13 cellular contexts compared by ENCODE assay signal in the genomic region with DNA sequence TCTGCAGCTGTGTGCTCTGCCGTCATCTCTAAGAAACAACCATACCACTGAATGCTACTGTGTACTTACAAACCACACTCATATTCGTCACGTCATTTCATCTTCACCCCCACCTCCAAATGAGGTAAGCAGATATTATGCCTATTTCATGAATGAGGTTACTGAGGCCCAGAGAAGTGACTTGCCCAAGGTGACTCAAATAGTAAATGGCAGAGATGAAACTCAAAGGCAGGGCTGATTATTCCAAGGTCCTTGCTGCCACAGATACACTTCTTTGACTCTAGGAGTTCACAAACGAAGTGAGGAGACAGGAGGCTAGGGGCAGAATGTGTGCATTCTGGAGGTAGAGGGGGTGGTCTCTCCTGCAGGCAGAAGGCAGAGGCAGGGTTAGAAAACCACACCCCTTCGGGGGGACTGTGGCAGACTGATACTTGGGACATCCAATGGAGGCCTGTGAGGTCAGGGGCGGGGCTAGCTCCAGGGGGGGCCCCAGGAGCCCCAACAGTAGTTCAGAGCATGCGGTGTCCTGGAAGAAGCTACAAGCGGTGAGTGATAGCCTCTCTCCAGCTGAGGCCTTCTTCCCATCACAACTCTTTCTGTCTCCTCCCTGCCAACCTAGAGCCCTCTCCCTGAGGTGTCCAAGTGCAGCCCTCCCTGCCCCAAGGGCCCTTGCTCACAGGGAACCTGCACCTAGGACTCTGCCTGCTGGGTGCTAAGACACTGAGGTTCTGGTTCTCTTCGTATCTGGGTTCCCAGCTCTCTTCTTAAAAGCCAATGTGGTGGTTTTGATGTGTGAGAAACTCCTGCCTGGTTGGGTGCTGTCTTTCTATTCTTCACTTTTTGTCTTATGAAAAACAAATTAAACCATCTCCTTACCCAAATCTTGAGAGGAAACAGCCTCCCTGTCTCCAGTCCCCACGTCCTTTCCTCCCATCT. TPM values are rescaled to one million over a fixed set of nuclear protein-coding genes. Genes with fewer than 3 reads are reported as not detected.
DNase-seq lines count a peak whose midpoint lies in the region; ATAC-seq, FAIRE-seq and TF ChIP-seq lines count a peak whose summit lies in the region.
"Had no signal": no experiment of that assay in that cellular context is flagged by ENCODE, and none has a peak within 500 bp of the region (broad histone marks: within the 10 kb centered on the region; RNA-seq: fewer than 3 reads in every experiment).

No MANE protein-coding gene starts in this region.

- in situ Hi-C loops in GM12878 (cut with MboI) = no loop called here

- TF ChIP-seq POLR2A in GM18526 (IDR thresholded peaks at IDR 0.05; ENCODE audit: extremely low read depth, insufficient read length) = peak; percentile 79
- TF ChIP-seq POLR2A in GM12878 (IDR thresholded peaks at IDR 0.05; ENCODE audit: low read depth, low read length) = peak; percentile 80

- H3K9ac ChIP-seq in GM12878 (ENCODE audit: control insufficient read depth, insufficient read depth, low read length) = peak overlapping the region; percentile 77
- H3K9ac ChIP-seq: GM23248 had no signal

- 0% methylated on average over 10 of the region's 10 CpGs for WGBS in GM12878 (ENCODE audit: insufficient coverage, insufficient replicate concordance, low lambda C conversion rate, missing lambda C conversion rate)
- 72 to 77% methylated on average over 10 of the region's 10 CpGs for WGBS in aorta, 2 donors

- CTCF ChIA-PET in WTC11 (lab: Charles Lee) (interaction anchor here (1.2 to 2.4 kb wide), 3 partner anchors 11 to 203 kb away, joined by 3 to 8 read pairs (median 7); no protein-coding TSS in a partner anchor), GM12878 (lab: Yijun Ruan, JAX) (interaction anchor here (1.1 to 7.3 kb wide), 9 partner anchors 12 to 196 kb away, joined by 3 to 271 read pairs (median 7); a partner anchor contains a TSS)

- no peaks in the 10 kb centered on the region for H4K20me1 ChIP-seq in GM12878 (ENCODE audit: control insufficient read depth, insufficient read depth)

- peak overlapping the region; percentile 95 for H3K27ac ChIP-seq in GM12878 (ENCODE audit: control insufficient read depth, insufficient read depth)
- no peak overlapping the region for H3K27ac ChIP-seq in aorta (ENCODE audit: low read depth in 1 of 2, low read length in 2 of 2)
- H3K27ac ChIP-seq: GM23248, neutrophil had no signal

- peak overlapping the region; percentile 99 for H3K4me2 ChIP-seq in GM12878 (ENCODE audit: control insufficient read depth, insufficient read depth)

- peaks cover 50% of the 10 kb centered on the region for H3K79me2 ChIP-seq in GM12878 (ENCODE audit: control insufficient read depth, insufficient read depth, low read length)

- H3K36me3 Mint-ChIP-seq in WTC11 = no peaks in the 10 kb centered on the region

- SMC1A ChIA-PET in GM12878 (lab: Charles Lee; ENCODE audit: uncharacterized antibody, unreplicated experiment) = interaction anchor here (0.7 to 6.3 kb wide), 8 partner anchors 15 to 336 kb away, joined by 3 to 375 read pairs (median 5); a partner anchor contains a TSS

- H3K4me3 ChIP-seq in GM12878 (peak overlapping the region; percentile 82), aorta (ENCODE audit: low read length in 2 of 2) (no peak overlapping the region)
- H3K4me3 ChIP-seq: GM23248 had no signal

- peak; percentile 46 for DNase-seq in WTC11 (ENCODE audit: low spot score)
- DNase-seq in GM12878 (ENCODE audit: low read depth, low spot score) = peak; percentile 82
- DNase-seq in stimulated activated CD8-positive, alpha-beta memory T cell treated with anti-CD3 and anti-CD28 coated beads, Interleukin-12 subunit alpha, Interleukin-12 subunit beta, amount 100 ng/mL, for 4 hours (ENCODE audit: low read depth) = peak; percentile 45
- DNase-seq in NCI-H187 (lab: John Stamatoyannopoulos, UW) = no peak
- DNase-seq in aorta = no peak
- no peak for DNase-seq in activated gamma-delta T cell (lab: John Stamatoyannopoulos, UW)
- DNase-seq: GM23248, hippocampal formation had no signal

- H3K9me3 Mint-ChIP-seq in WTC11 = no peaks in the 10 kb centered on the region
- H3K9me3 Mint-ChIP-seq: dendritic cell treated with granulocyte-macrophage colony-stimulating factor and Interleukin-4, amounts not matched to agents 40 ng/mL and 50 ng/mL, for 4 days had no signal

- peak; percentile 77 for FAIRE-seq in GM12878 (lab: Jason Lieb, UNC)

- ATAC-seq in WTC11 = no peak
- ATAC-seq in GM12878 = peak; percentile 32
- no peak for ATAC-seq in aorta (ENCODE audit: low FRiP score)
- ATAC-seq in GM19463 (IDR thresholded peaks at IDR 0.05; ENCODE audit: unreplicated experiment) = no peak

- RAD21 ChIA-PET in GM12878 (lab: Charles Lee; ENCODE audit: unreplicated experiment) = interaction anchor here (1.1 to 6.3 kb wide), 10 partner anchors 14 to 218 kb away, joined by 3 to 430 read pairs (median 8); a partner anchor contains a TSS

- POLR2A ChIA-PET in WTC11 (lab: Charles Lee) (interaction anchor here (1.3 to 4.0 kb wide), 2 partner anchors 10 to 27 kb away, joined by 3 to 14 read pairs; a partner anchor contains a TSS), GM12878 (lab: Charles Lee) (interaction anchor here (0.5 to 12.1 kb wide), 10 partner anchors 14 to 367 kb away, joined by 3 to 516 read pairs (median 5); a partner anchor contains a TSS)

- no peaks in the 10 kb centered on the region; a peak in 1 of 4 replicates for H3K36me3 ChIP-seq in GM12878 (ENCODE audit: control insufficient read depth in 2 of 2, insufficient read depth in 2 of 2, low read length in 1 of 2)
- no peaks in the 10 kb centered on the region for H3K36me3 ChIP-seq in aorta (ENCODE audit: control insufficient read depth in 1 of 2, insufficient read depth in 2 of 2, low read length in 1 of 2)
- H3K36me3 ChIP-seq: neutrophil had no signal

- no peak for TF ChIP-seq RAD21 in GM12878 (IDR thresholded peaks at IDR 0.05; ENCODE audit: insufficient read depth, low read depth, low read length)

- H3K4me3 Mint-ChIP-seq in WTC11 = no peak overlapping the region
- H3K4me3 Mint-ChIP-seq: dendritic cell treated with granulocyte-macrophage colony-stimulating factor and Interleukin-4, amounts not matched to agents 40 ng/mL and 50 ng/mL, for 4 days had no signal

- peaks cover 41% of the 10 kb centered on the region for H3K4me1 Mint-ChIP-seq in WTC11

- H3K27me3 Mint-ChIP-seq in WTC11 (ENCODE audit: low read depth) = peaks cover 8% of the 10 kb centered on the region

- TF ChIP-seq CTCF in WTC11 (IDR thresholded peaks at IDR 0.05) (no peak), GM12878 (IDR thresholded peaks at IDR 0.05 in 2 of 3, conservative IDR thresholded peaks at IDR 0.05 in 1 of 3; ENCODE audit: control insufficient read depth in 2 of 3, extremely low read depth in 1 of 3, insufficient read depth in 1 of 3, low read depth in 3 of 3, low read length in 3 of 3) (no peak)

- BruUV-seq in GM12878 (replicated peaks; lab: Mats Ljungman, UMichigan) = TSS peak; percentile 90

- 0 out of 2 replicates have a peak overlapping the region, but pooled peaks have one; percentile 37 for H3K27ac Mint-ChIP-seq in WTC11
- H3K27ac Mint-ChIP-seq: dendritic cell treated with granulocyte-macrophage colony-stimulating factor and Interleukin-4, amounts not matched to agents 40 ng/mL and 50 ng/mL, for 4 days had no signal

- peak in 1 of 2 experiments; percentile 47; a peak in 1 of 4 replicates for TF ChIP-seq EP300 in GM12878 (IDR thresholded peaks at IDR 0.05; ENCODE audit: borderline replicate concordance in 1 of 2, control insufficient read depth in 1 of 2, low read depth in 2 of 2, low read length in 2 of 2)

- peaks cover 43% of the 10 kb centered on the region for H3K4me1 ChIP-seq in GM12878 (ENCODE audit: control insufficient read depth, insufficient read depth, low read length)
- H3K4me1 ChIP-seq in aorta (ENCODE audit: control insufficient read depth in 1 of 2, insufficient read depth in 2 of 2, low read length in 2 of 2) = no peaks in the 10 kb centered on the region

- intact Hi-C loops in GM12878 (cut with micrococcal nuclease; ENCODE audit: unreplicated experiment) (loop anchor here (5.0 kb wide), 1 partner anchor 189 kb away; a partner anchor contains a TSS), aorta (cut with DNase I) (no loop called here)

- H3K27me3 ChIP-seq in GM12878 (replicated peaks in 1 of 2; ENCODE audit: control insufficient read depth in 2 of 2, insufficient read depth in 2 of 2, low read length in 1 of 2) (no peaks in the 10 kb centered on the region), aorta (ENCODE audit: control insufficient read depth in 1 of 2, insufficient read depth in 2 of 2, low read length in 1 of 2) (no peaks in the 10 kb centered on the region)

- H2AFZ ChIP-seq in GM12878 (ENCODE audit: control insufficient read depth, low read depth, low read length) = no peak overlapping the region; the same call in 1 of the 2 replicates
- H2AFZ ChIP-seq: GM23248 had no signal

- no peaks in the 10 kb centered on the region for H3K9me3 ChIP-seq in GM12878 (replicated peaks; ENCODE audit: control insufficient read depth, insufficient read depth, low read length)
- no peaks in the 10 kb centered on the region for H3K9me3 ChIP-seq in aorta (ENCODE audit: control insufficient read depth, low read length)
- H3K9me3 ChIP-seq: neutrophil had no signal

RNA-seq across cellular contexts. Expression of a gene that starts 4.6 kb away (rescaled TPM):
- total RNA-seq in WTC11 (2021) = 53.6 to 66.6 TPM (median 58.1 TPM) in 3 replicates
- 27.0 and 31.3 TPM in 2 replicates for total RNA-seq in GM12878 (2013; cell fraction: nucleolus; rRNA removed)
- 5.3 and 7.8 TPM in 2 replicates for total RNA-seq in GM12878 (2014; rRNA removed)
- total RNA-seq in GM12878 (2014; rRNA removed; fragmentation: Illumina TruSeq; extraction: Trizol) = 3.8 and 3.9 TPM in 2 replicates
- 35.3 and 35.6 TPM in 2 replicates for total RNA-seq in GM12878 (2021)
- polyA plus RNA-seq in GM12878 (2011; ENCODE audit: low read depth) = 15.0 TPM
- polyA plus RNA-seq in GM12878 (2011; rRNA removed) = 6.8 and 14.9 TPM in 2 replicates
- 19.6 and 23.0 TPM in 2 replicates for polyA plus RNA-seq in GM12878 (2011; cell fraction: cytosol; rRNA removed)
- polyA plus RNA-seq in GM12878 (2011; cell fraction: nucleus; rRNA removed) = 112 and 185 TPM in 2 replicates
- polyA plus RNA-seq in GM12878 (2012) = 29.0 and 37.1 TPM in 2 replicates
- 7.6 and 14.7 TPM in 2 replicates for polyA plus RNA-seq in GM12878 (2014; fragmentation: Illumina TruSeq; extraction: Trizol)
- polyA plus RNA-seq in GM12878 (2014; fragmentation: Nextera tagmentation; extraction: Ambion mirVana) = under 1 TPM; 0.71 to 0.91 TPM
- polyA plus RNA-seq in GM12878 (2014; rRNA removed) = 21.9 and 23.0 TPM in 2 replicates
- polyA plus RNA-seq in GM12878 (2016; fragmentation: Nextera tagmentation; extraction: Ambion mirVana) = 1 to 10 TPM; 4.0 to 4.1 TPM
- polyA minus RNA-seq in GM12878 (2011; rRNA and poly(A)+ RNA removed) = 8.0 and 8.4 TPM in 2 replicates
- polyA minus RNA-seq in GM12878 (2011; cell fraction: cytosol; rRNA and poly(A)+ RNA removed) = 6.1 and 10.9 TPM in 2 replicates
- 10.0 and 17.1 TPM in 2 replicates for polyA minus RNA-seq in GM12878 (2011; cell fraction: nucleus; rRNA and poly(A)+ RNA removed)
- total RNA-seq in aorta = 10 to 100 TPM; 33.6 to 37.9 TPM
- 10 to 100 TPM in 1 of 2 donors, 1 to 10 TPM in 1; 6.4 to 43.3 TPM for polyA plus RNA-seq in aorta

RNA-seq across cellular contexts. Expression of a gene that starts 8.8 kb away (rescaled TPM):
- 0.11 to 0.34 TPM (median 0.18 TPM) in 3 replicates for total RNA-seq in WTC11 (2021)
- 41.3 and 46.9 TPM in 2 replicates for total RNA-seq in GM12878 (2013; cell fraction: nucleolus; rRNA removed)
- total RNA-seq in GM12878 (2014; rRNA removed) = 11.0 and 13.9 TPM in 2 replicates
- 11.0 and 11.4 TPM in 2 replicates for total RNA-seq in GM12878 (2014; rRNA removed; fragmentation: Illumina TruSeq; extraction: Trizol)
- total RNA-seq in GM12878 (2021) = 45.6 and 46.7 TPM in 2 replicates
- 7.2 TPM for polyA plus RNA-seq in GM12878 (2011; ENCODE audit: low read depth)
- 10.2 and 18.2 TPM in 2 replicates for polyA plus RNA-seq in GM12878 (2011; rRNA removed)
- 15.1 and 26.3 TPM in 2 replicates for polyA plus RNA-seq in GM12878 (2011; cell fraction: cytosol; rRNA removed)
- 78.5 and 107 TPM in 2 replicates for polyA plus RNA-seq in GM12878 (2011; cell fraction: nucleus; rRNA removed)
- 22.0 and 36.4 TPM in 2 replicates for polyA plus RNA-seq in GM12878 (2012)
- 6.2 and 13.2 TPM in 2 replicates for polyA plus RNA-seq in GM12878 (2014; fragmentation: Illumina TruSeq; extraction: Trizol)
- 1 to 10 TPM; 1.0 to 3.6 TPM for polyA plus RNA-seq in GM12878 (2014; fragmentation: Nextera tagmentation; extraction: Ambion mirVana)
- 34.7 and 36.7 TPM in 2 replicates for polyA plus RNA-seq in GM12878 (2014; rRNA removed)
- polyA plus RNA-seq in GM12878 (2016; fragmentation: Nextera tagmentation; extraction: Ambion mirVana) = 10 to 100 TPM; 32.4 to 36.4 TPM
- polyA minus RNA-seq in GM12878 (2011; rRNA and poly(A)+ RNA removed) = 6.7 and 12.7 TPM in 2 replicates
- polyA minus RNA-seq in GM12878 (2011; cell fraction: cytosol; rRNA and poly(A)+ RNA removed) = 8.8 and 10.2 TPM in 2 replicates
- polyA minus RNA-seq in GM12878 (2011; cell fraction: nucleus; rRNA and poly(A)+ RNA removed) = 17.0 and 21.9 TPM in 2 replicates
- total RNA-seq in aorta = under 1 TPM in 1 of 2 donors, not detected in 1; 0.19 TPM
- polyA plus RNA-seq in aorta = not detected
- total RNA-seq: GM23248, NCI-H460 had no signal
- polyA plus RNA-seq: GM23248 had no signal

RNA-seq across cellular contexts. Expression of a gene that starts 29.1 kb away (rescaled TPM):
- total RNA-seq in WTC11 (2021) (9.9 to 12.7 TPM (median 12.3 TPM) in 3 replicates), GM12878 (2014; rRNA removed) (27.2 and 28.7 TPM in 2 replicates), GM12878 (2014; rRNA removed; fragmentation: Illumina TruSeq; extraction: Trizol) (8.3 and 9.1 TPM in 2 replicates), GM12878 (2021) (35.3 and 41.7 TPM in 2 replicates), aorta (10 to 100 TPM in 1 of 2 donors, 1 to 10 TPM in 1; 8.1 to 14.9 TPM)
- 16.2 and 19.9 TPM in 2 replicates for total RNA-seq in GM12878 (2013; cell fraction: nucleolus; rRNA removed)
- polyA plus RNA-seq in GM12878 (2011; ENCODE audit: low read depth) = 11.1 TPM
- polyA plus RNA-seq in GM12878 (2011; rRNA removed) (10.1 and 22.4 TPM in 2 replicates), GM12878 (2014; fragmentation: Illumina TruSeq; extraction: Trizol) (5.9 and 8.7 TPM in 2 replicates), GM12878 (2014; fragmentation: Nextera tagmentation; extraction: Ambion mirVana) (10 to 100 TPM in 1 of 2 experiments, 1 to 10 TPM in 1; 2.5 to 11.9 TPM), GM12878 (2014; rRNA removed) (39.9 and 47.9 TPM in 2 replicates), GM12878 (2016; fragmentation: Nextera tagmentation; extraction: Ambion mirVana) (10 to 100 TPM; 36.4 to 36.8 TPM), aorta (10 to 100 TPM in 1 of 2 donors, 1 to 10 TPM in 1; 5.1 to 10.9 TPM)
- polyA plus RNA-seq in GM12878 (2011; cell fraction: cytosol; rRNA removed) = 46.7 and 55.5 TPM in 2 replicates
- 75.6 and 89.2 TPM in 2 replicates for polyA plus RNA-seq in GM12878 (2011; cell fraction: nucleus; rRNA removed)
- 30.0 and 41.7 TPM in 2 replicates for polyA plus RNA-seq in GM12878 (2012)
- polyA minus RNA-seq in GM12878 (2011; rRNA and poly(A)+ RNA removed) = 7.2 and 17.9 TPM in 2 replicates
- polyA minus RNA-seq in GM12878 (2011; cell fraction: cytosol; rRNA and poly(A)+ RNA removed) = 9.4 and 12.4 TPM in 2 replicates
- 11.1 and 12.0 TPM in 2 replicates for polyA minus RNA-seq in GM12878 (2011; cell fraction: nucleus; rRNA and poly(A)+ RNA removed)

RNA-seq across cellular contexts. Expression of a gene that starts 32.0 kb away (rescaled TPM):
- total RNA-seq in WTC11 (2021) (19.7 to 20.9 TPM (median 20.8 TPM) in 3 replicates), GM12878 (2014; rRNA removed) (9.4 and 14.0 TPM in 2 replicates), GM12878 (2014; rRNA removed; fragmentation: Illumina TruSeq; extraction: Trizol) (7.9 and 9.3 TPM in 2 replicates), GM12878 (2021) (13.0 and 16.4 TPM in 2 replicates), aorta (10 to 100 TPM; 14.8 to 22.0 TPM)
- total RNA-seq in GM12878 (2013; cell fraction: nucleolus; rRNA removed) = 13.8 and 17.3 TPM in 2 replicates
- polyA plus RNA-seq in GM12878 (2011; ENCODE audit: low read depth) = 14.2 TPM
- polyA plus RNA-seq in GM12878 (2011; rRNA removed) (11.8 and 16.2 TPM in 2 replicates), GM12878 (2014; fragmentation: Illumina TruSeq; extraction: Trizol) (9.6 and 13.4 TPM in 2 replicates), GM12878 (2014; fragmentation: Nextera tagmentation; extraction: Ambion mirVana) (10 to 100 TPM in 1 of 2 experiments, 1 to 10 TPM in 1; 9.6 to 13.7 TPM), GM12878 (2014; rRNA removed) (21.6 and 22.1 TPM in 2 replicates), GM12878 (2016; fragmentation: Nextera tagmentation; extraction: Ambion mirVana) (10 to 100 TPM; 17.1 to 17.4 TPM), aorta (10 to 100 TPM; 24.7 to 70.4 TPM)
- 20.8 and 27.3 TPM in 2 replicates for polyA plus RNA-seq in GM12878 (2011; cell fraction: cytosol; rRNA removed)
- 93.8 and 102 TPM in 2 replicates for polyA plus RNA-seq in GM12878 (2011; cell fraction: nucleus; rRNA removed)
- polyA plus RNA-seq in GM12878 (2012) = 18.6 and 26.0 TPM in 2 replicates
- 12.8 and 16.6 TPM in 2 replicates for polyA minus RNA-seq in GM12878 (2011; rRNA and poly(A)+ RNA removed)
- 8.8 and 10.0 TPM in 2 replicates for polyA minus RNA-seq in GM12878 (2011; cell fraction: cytosol; rRNA and poly(A)+ RNA removed)
- 14.4 and 23.5 TPM in 2 replicates for polyA minus RNA-seq in GM12878 (2011; cell fraction: nucleus; rRNA and poly(A)+ RNA removed)

RNA-seq across cellular contexts. Expression of a gene that starts 32.3 kb away (rescaled TPM):
- total RNA-seq in WTC11 (2021) (80.3 to 85.3 TPM (median 84.0 TPM) in 3 replicates), GM12878 (2014; rRNA removed) (37.8 and 39.4 TPM in 2 replicates), GM12878 (2014; rRNA removed; fragmentation: Illumina TruSeq; extraction: Trizol) (34.3 and 34.7 TPM in 2 replicates), GM12878 (2021) (35.6 and 42.9 TPM in 2 replicates), aorta (10 to 100 TPM; 32.9 to 37.0 TPM)
- 2.8 and 4.2 TPM in 2 replicates for total RNA-seq in GM12878 (2013; cell fraction: nucleolus; rRNA removed)
- polyA plus RNA-seq in GM12878 (2011; ENCODE audit: low read depth) = 6.0 TPM
- polyA plus RNA-seq in GM12878 (2011; rRNA removed) (10.5 and 14.4 TPM in 2 replicates), GM12878 (2014; fragmentation: Illumina TruSeq; extraction: Trizol) (29.9 and 35.1 TPM in 2 replicates), GM12878 (2014; fragmentation: Nextera tagmentation; extraction: Ambion mirVana) (100 to 1,000 TPM; 143 to 178 TPM), GM12878 (2014; rRNA removed) (32.3 and 44.0 TPM in 2 replicates), GM12878 (2016; fragmentation: Nextera tagmentation; extraction: Ambion mirVana) (10 to 100 TPM; 62.6 to 66.7 TPM), aorta (10 to 100 TPM; 32.4 to 59.2 TPM)
- 23.6 and 28.8 TPM in 2 replicates for polyA plus RNA-seq in GM12878 (2011; cell fraction: cytosol; rRNA removed)
- 14.0 and 17.6 TPM in 2 replicates for polyA plus RNA-seq in GM12878 (2011; cell fraction: nucleus; rRNA removed)
- polyA plus RNA-seq in GM12878 (2012) = 35.0 and 36.0 TPM in 2 replicates
- polyA minus RNA-seq in GM12878 (2011; rRNA and poly(A)+ RNA removed) = 9.1 and 21.3 TPM in 2 replicates
- 4.5 and 4.8 TPM in 2 replicates for polyA minus RNA-seq in GM12878 (2011; cell fraction: cytosol; rRNA and poly(A)+ RNA removed)
- 3.5 and 3.9 TPM in 2 replicates for polyA minus RNA-seq in GM12878 (2011; cell fraction: nucleus; rRNA and poly(A)+ RNA removed)

Comparison
In these comparisons a context has a peak if more than half of its experiments do, and no peak if none do; other contexts are left out.
1. DNase-seq: peak in WTC11 (single experiment), GM12878 (single experiment) and stimulated activated CD8-positive, alpha-beta memory T cell treated with anti-CD3 and anti-CD28 coated beads, Interleukin-12 subunit alpha, Interleukin-12 subunit beta, amount 100 ng/mL, for 4 hours (single experiment); none in NCI-H187 (0 of 2), aorta (0 of 2) and activated gamma-delta T cell (single experiment).